1 cellular context compared by ENCODE assay signal in genomic region chr12:53190108-53190729, GRCh38.
TF ChIP-seq lines count a peak whose summit lies in the region.

No MANE protein-coding gene starts in this region.

TF ChIP-seq in HepG2, 621 proteins besides CTCF, POLR2A, EP300 and RAD21 (continued from another document and continues in another):
- TF ChIP-seq ZNF276 (CRISPR knock-in tag; IDR thresholded peaks at IDR 0.05; ENCODE audit: low read depth) (no peak), ZBTB34 (CRISPR knock-in tag; IDR thresholded peaks at IDR 0.05) (no peak), SMAD9 (CRISPR knock-in tag; IDR thresholded peaks at IDR 0.05) (no peak), LRRFIP1 (CRISPR knock-in tag; conservative IDR thresholded peaks at IDR 0.05) (no peak), CBFB (CRISPR knock-in tag; IDR thresholded peaks at IDR 0.05) (no peak), ZSCAN25 (CRISPR knock-in tag; IDR thresholded peaks at IDR 0.05) (no peak), ZNF343 (CRISPR knock-in tag; IDR thresholded peaks at IDR 0.05) (no peak), BRD4 (CRISPR knock-in tag; IDR thresholded peaks at IDR 0.05) (0 out of 2 replicates have a peak, but pooled peaks have one; percentile 23), ZUFSP (CRISPR knock-in tag; IDR thresholded peaks at IDR 0.05; ENCODE audit: borderline replicate concordance) (no peak), MEIS1 (CRISPR knock-in tag; IDR thresholded peaks at IDR 0.05; ENCODE audit: borderline replicate concordance) (no peak), CERS6 (CRISPR knock-in tag; IDR thresholded peaks at IDR 0.05) (no peak), IRF9 (CRISPR knock-in tag; IDR thresholded peaks at IDR 0.05; ENCODE audit: borderline replicate concordance) (no peak), SMC3 (IDR thresholded peaks at IDR 0.05; ENCODE audit: low read length) (peak; percentile 64), NR2F6 (IDR thresholded peaks at IDR 0.05) (no peak), NR2F6 (CRISPR knock-in tag; IDR thresholded peaks at IDR 0.05) (no peak), TCF7 (IDR thresholded peaks at IDR 0.05; ENCODE audit: low read depth) (no peak), EZH2 (conservative IDR thresholded peaks at IDR 0.05; ENCODE audit: low read depth, low read length) (no peak), SAFB2 (CRISPR knock-in tag; IDR thresholded peaks at IDR 0.05; ENCODE audit: borderline replicate concordance, low read depth) (no peak), ZNF574 (CRISPR knock-in tag; IDR thresholded peaks at IDR 0.05) (no peak), ZNF263 (CRISPR knock-in tag; IDR thresholded peaks at IDR 0.05) (peak; percentile 25; the same call in 1 of the 2 replicates), ZNF567 (CRISPR knock-in tag; IDR thresholded peaks at IDR 0.05; ENCODE audit: borderline replicate concordance) (no peak), NCOA2 (CRISPR knock-in tag; IDR thresholded peaks at IDR 0.05) (no peak), FOXA3 (CRISPR knock-in tag; IDR thresholded peaks at IDR 0.05) (no peak), ZSCAN31 (CRISPR knock-in tag; IDR thresholded peaks at IDR 0.05; ENCODE audit: low read depth) (no peak), RFX5 (IDR thresholded peaks at IDR 0.05; ENCODE audit: low read depth, low read length) (no peak), TEAD3 (CRISPR knock-in tag; optimal IDR thresholded peaks at IDR 0.05; ENCODE audit: borderline replicate concordance) (peak; percentile 31), IKZF1 (IDR thresholded peaks at IDR 0.05) (no peak), KDM5B (CRISPR knock-in tag; IDR thresholded peaks at IDR 0.05; ENCODE audit: borderline replicate concordance) (no peak), ZBTB33 (CRISPR knock-in tag; IDR thresholded peaks at IDR 0.05) (peak; percentile 85), SOX6 (IDR thresholded peaks at IDR 0.05) (no peak), SOX6 (CRISPR knock-in tag; IDR thresholded peaks at IDR 0.05) (no peak), TBX2 (CRISPR knock-in tag; IDR thresholded peaks at IDR 0.05; ENCODE audit: borderline replicate concordance) (no peak), ZBTB43 (CRISPR knock-in tag; conservative IDR thresholded peaks at IDR 0.05) (no peak), TRAFD1 (CRISPR knock-in tag; IDR thresholded peaks at IDR 0.05; ENCODE audit: borderline replicate concordance) (no peak), ZNF687 (CRISPR knock-in tag; IDR thresholded peaks at IDR 0.05) (peak; percentile 53), KDM4B (CRISPR knock-in tag; IDR thresholded peaks at IDR 0.05) (no peak), NCOR1 (IDR thresholded peaks at IDR 0.05; ENCODE audit: borderline replicate concordance, low read length) (no peak)
